In the genomic region with DNA sequence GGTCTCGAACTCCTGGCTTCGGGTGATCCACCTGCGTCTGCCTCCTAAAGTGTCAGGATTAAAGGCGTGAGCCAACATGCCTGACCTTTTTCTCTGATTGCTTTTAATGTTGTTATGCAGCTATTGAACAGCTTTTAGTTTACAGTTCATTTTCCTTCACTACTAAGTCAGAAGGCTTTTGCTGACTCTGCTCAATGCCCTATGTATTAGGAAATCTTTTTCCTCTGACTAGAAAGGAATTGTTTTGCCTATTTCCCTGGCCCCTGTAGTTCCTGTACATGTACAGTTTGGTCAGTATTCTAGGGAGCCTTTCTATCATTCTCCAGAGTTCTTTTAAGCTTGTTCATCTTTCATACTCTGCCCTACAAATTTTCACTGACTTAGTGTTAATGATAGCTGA, we compare ENCODE assay signal across 19 cellular contexts.
DNase-seq lines count a peak whose midpoint lies in the region; ATAC-seq and TF ChIP-seq lines count a peak whose summit lies in the region.
"Had no signal": no experiment of that assay in that cellular context is flagged by ENCODE, and none has a peak within 500 bp of the region (broad histone marks: within the 10 kb centered on the region; RNA-seq: fewer than 3 reads in every experiment).

No MANE protein-coding gene starts in this region.

- no peaks in the 10 kb centered on the region for H3K9me3 Mint-ChIP-seq in WTC11

- POLR2A ChIA-PET in WTC11 (lab: Charles Lee): no interaction called here

- H3K14ac ChIP-seq in trophoblast cell (ENCODE audit: low read length): no peak overlapping the region

- peak overlapping the region; percentile 76 for H2BK120ac ChIP-seq in trophoblast cell (ENCODE audit: insufficient read depth, low read length, poor library complexity)

- no peaks in the 10 kb centered on the region for H3K27me3 Mint-ChIP-seq in WTC11 (ENCODE audit: low read depth)

- no peaks in the 10 kb centered on the region for H3K79me2 ChIP-seq in trophoblast cell (ENCODE audit: control insufficient read depth, insufficient read depth, low read length, poor library complexity)

- H3K27ac ChIP-seq in C4-2B (peak overlapping the region; percentile 42; the same call in 1 of the 2 replicates), trophoblast cell (ENCODE audit: low read depth, low read length) (peak overlapping the region; percentile 17)
- H3K27ac ChIP-seq: BLaER1 had no signal

- no peak overlapping the region for H2BK5ac ChIP-seq in trophoblast cell (ENCODE audit: low read depth, low read length, poor library complexity)

- peak overlapping the region; percentile 65 for H3K18ac ChIP-seq in trophoblast cell (ENCODE audit: low read length)

- no peak overlapping the region for H3K4me3 Mint-ChIP-seq in WTC11
- H3K4me3 Mint-ChIP-seq: CD8-positive, alpha-beta T cell; HFFc6 had no signal

- H3K9ac ChIP-seq in trophoblast cell (ENCODE audit: low read length): no peak overlapping the region
- H3K9ac ChIP-seq: BLaER1 had no signal

- H3K4me3 ChIP-seq in fibroblast of pulmonary artery (replicated peaks; ENCODE audit: low read depth, low read length) (no peak overlapping the region), trophoblast cell (ENCODE audit: low read depth, low read length) (no peak overlapping the region)
- H3K4me3 ChIP-seq: BLaER1 had no signal

- H4K91ac ChIP-seq in trophoblast cell (ENCODE audit: low read depth, low read length): no peak overlapping the region

- peaks cover 14% of the 10 kb centered on the region for H3K79me1 ChIP-seq in trophoblast cell (ENCODE audit: low read length)

- peak overlapping the region; percentile 69 for H2AK5ac ChIP-seq in trophoblast cell (ENCODE audit: low read length)

- H4K8ac ChIP-seq in trophoblast cell (ENCODE audit: low read depth, low read length): no peak overlapping the region

- no peak overlapping the region for H3K23ac ChIP-seq in trophoblast cell (ENCODE audit: low read length)

- no peak for ATAC-seq in WTC11
- no peak for ATAC-seq in GM18502 (IDR thresholded peaks at IDR 0.05; ENCODE audit: poor library complexity, unreplicated experiment)
- ATAC-seq in GM19023 (IDR thresholded peaks at IDR 0.05; ENCODE audit: unreplicated experiment): no peak
- ATAC-seq: CD8-positive, alpha-beta T cell had no signal

- no peak overlapping the region for H4K12ac ChIP-seq in trophoblast cell (ENCODE audit: low read depth, low read length)

- no peak overlapping the region for H3K4me2 ChIP-seq in trophoblast cell (ENCODE audit: low read length)
- H3K4me2 ChIP-seq: BLaER1 had no signal

- TF ChIP-seq CTCF in C4-2B (conservative IDR thresholded peaks at IDR 0.05): no peak
- no peak for TF ChIP-seq CTCF in WTC11 (IDR thresholded peaks at IDR 0.05)
- TF ChIP-seq CTCF in fibroblast of pulmonary artery (IDR thresholded peaks at IDR 0.05; ENCODE audit: low read length, missing control alignments): no peak

- H3K27me3 ChIP-seq in trophoblast cell (ENCODE audit: insufficient read depth, low read length): no peaks in the 10 kb centered on the region
- H3K27me3 ChIP-seq: BLaER1 had no signal

- no peaks in the 10 kb centered on the region for H3K36me3 Mint-ChIP-seq in WTC11

- CTCF ChIA-PET in WTC11 (lab: Charles Lee): no interaction called here

- H3K27ac Mint-ChIP-seq in WTC11: peak overlapping the region; percentile 21
- H3K27ac Mint-ChIP-seq: CD8-positive, alpha-beta T cell; HFFc6 had no signal

- H3K4ac ChIP-seq in trophoblast cell (ENCODE audit: low read depth, low read length): no peak overlapping the region

- no peaks in the 10 kb centered on the region for H3K36me3 ChIP-seq in trophoblast cell (ENCODE audit: control insufficient read depth in 1 of 2, insufficient read depth in 2 of 2, low read length in 2 of 2)
- H3K36me3 ChIP-seq: BLaER1 had no signal

- H3K4me1 Mint-ChIP-seq in WTC11: peaks cover 35% of the 10 kb centered on the region

- H2BK12ac ChIP-seq in trophoblast cell (ENCODE audit: low read length): peak overlapping the region; percentile 91

- DNase-seq in WTC11 (ENCODE audit: low spot score) (no peak), fibroblast of pulmonary artery (ENCODE audit: low read depth) (peak; percentile 23), trophoblast cell (peak in 1 of 2 donors; percentile 21), amniotic stem cell (lab: John Stamatoyannopoulos, UW) (no peak)
- DNase-seq: Calu3; CD8-positive, alpha-beta T cell; DMS79; H7; HFFc6; Karpas-422; NCI-H146; NCI-H2081; NCI-H2171 treated with DMSO at 0.1 percent for 48 hours; NCI-H748 treated with DMSO at 0.1 percent for 48 hours; Right ventricle myocardium superior had no signal

- H3K9me3 ChIP-seq in trophoblast cell (ENCODE audit: insufficient read depth, low read depth, low read length): no peaks in the 10 kb centered on the region
- H3K9me3 ChIP-seq: BLaER1 had no signal

- no peak overlapping the region for H2AFZ ChIP-seq in trophoblast cell (ENCODE audit: insufficient read depth, low read length, poor library complexity)

- no CpG with 5 or more reads among the region's 4 CpGs for WGBS in trophoblast cell (ENCODE audit: extremely low coverage, insufficient coverage, insufficient read length)

- peaks cover 3 to 5% of the 10 kb centered on the region in 2 experiments for H3K4me1 ChIP-seq in trophoblast cell (ENCODE audit: control insufficient read depth in 1 of 2, insufficient read depth in 2 of 2, low read length in 2 of 2)
- H3K4me1 ChIP-seq: BLaER1 had no signal

TF ChIP-seq in WTC11, 78 proteins besides CTCF, POLR2A, EP300 and RAD21 (continues in another document):
- TF ChIP-seq E2F5 (CRISPR knock-in tag; IDR thresholded peaks at IDR 0.05): no peak
- TF ChIP-seq, protein P1, sequence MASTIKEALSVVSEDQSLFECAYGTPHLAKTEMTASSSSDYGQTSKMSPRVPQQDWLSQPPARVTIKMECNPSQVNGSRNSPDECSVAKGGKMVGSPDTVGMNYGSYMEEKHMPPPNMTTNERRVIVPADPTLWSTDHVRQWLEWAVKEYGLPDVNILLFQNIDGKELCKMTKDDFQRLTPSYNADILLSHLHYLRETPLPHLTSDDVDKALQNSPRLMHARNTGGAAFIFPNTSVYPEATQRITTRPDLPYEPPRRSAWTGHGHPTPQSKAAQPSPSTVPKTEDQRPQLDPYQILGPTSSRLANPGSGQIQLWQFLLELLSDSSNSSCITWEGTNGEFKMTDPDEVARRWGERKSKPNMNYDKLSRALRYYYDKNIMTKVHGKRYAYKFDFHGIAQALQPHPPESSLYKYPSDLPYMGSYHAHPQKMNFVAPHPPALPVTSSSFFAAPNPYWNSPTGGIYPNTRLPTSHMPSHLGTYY (CRISPR knock-in tag; IDR thresholded peaks at IDR 0.05): no peak
- no peak for TF ChIP-seq PRRX2 (CRISPR knock-in tag; IDR thresholded peaks at IDR 0.05)
- TF ChIP-seq ZSCAN18 (CRISPR knock-in tag; IDR thresholded peaks at IDR 0.05): no peak
- no peak for TF ChIP-seq FOXJ3 (CRISPR knock-in tag; IDR thresholded peaks at IDR 0.05; ENCODE audit: borderline replicate concordance)
- TF ChIP-seq, protein P2, sequence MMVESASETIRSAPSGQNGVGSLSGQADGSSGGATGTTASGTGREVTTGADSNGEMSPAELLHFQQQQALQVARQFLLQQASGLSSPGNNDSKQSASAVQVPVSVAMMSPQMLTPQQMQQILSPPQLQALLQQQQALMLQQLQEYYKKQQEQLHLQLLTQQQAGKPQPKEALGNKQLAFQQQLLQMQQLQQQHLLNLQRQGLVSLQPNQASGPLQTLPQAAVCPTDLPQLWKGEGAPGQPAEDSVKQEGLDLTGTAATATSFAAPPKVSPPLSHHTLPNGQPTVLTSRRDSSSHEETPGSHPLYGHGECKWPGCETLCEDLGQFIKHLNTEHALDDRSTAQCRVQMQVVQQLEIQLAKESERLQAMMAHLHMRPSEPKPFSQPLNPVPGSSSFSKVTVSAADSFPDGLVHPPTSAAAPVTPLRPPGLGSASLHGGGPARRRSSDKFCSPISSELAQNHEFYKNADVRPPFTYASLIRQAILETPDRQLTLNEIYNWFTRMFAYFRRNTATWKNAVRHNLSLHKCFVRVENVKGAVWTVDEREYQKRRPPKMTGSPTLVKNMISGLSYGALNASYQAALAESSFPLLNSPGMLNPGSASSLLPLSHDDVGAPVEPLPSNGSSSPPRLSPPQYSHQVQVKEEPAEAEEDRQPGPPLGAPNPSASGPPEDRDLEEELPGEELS (CRISPR knock-in tag; IDR thresholded peaks at IDR 0.05): no peak
- no peak for TF ChIP-seq ZNF232 (CRISPR knock-in tag; IDR thresholded peaks at IDR 0.05)
- TF ChIP-seq KAT7 (CRISPR knock-in tag; IDR thresholded peaks at IDR 0.05; ENCODE audit: borderline replicate concordance): no peak
- TF ChIP-seq FOXP1 (CRISPR knock-in tag; IDR thresholded peaks at IDR 0.05; ENCODE audit: borderline replicate concordance): no peak
- no peak for TF ChIP-seq CBFB (CRISPR knock-in tag; IDR thresholded peaks at IDR 0.05; ENCODE audit: low read depth)
- no peak for TF ChIP-seq NFATC4 (CRISPR knock-in tag; IDR thresholded peaks at IDR 0.05)
- TF ChIP-seq, protein P3, sequence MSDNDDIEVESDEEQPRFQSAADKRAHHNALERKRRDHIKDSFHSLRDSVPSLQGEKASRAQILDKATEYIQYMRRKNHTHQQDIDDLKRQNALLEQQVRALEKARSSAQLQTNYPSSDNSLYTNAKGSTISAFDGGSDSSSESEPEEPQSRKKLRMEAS (CRISPR knock-in tag; IDR thresholded peaks at IDR 0.05): no peak
- TF ChIP-seq HMGA2 (CRISPR knock-in tag; IDR thresholded peaks at IDR 0.05): no peak
- TF ChIP-seq GTF2I (CRISPR knock-in tag; conservative IDR thresholded peaks at IDR 0.05): no peak
- TF ChIP-seq CREM (CRISPR knock-in tag; IDR thresholded peaks at IDR 0.05): no peak
- no peak for TF ChIP-seq TEAD4 (CRISPR knock-in tag; IDR thresholded peaks at IDR 0.05)
- TF ChIP-seq ZBTB21 (CRISPR knock-in tag; IDR thresholded peaks at IDR 0.05; ENCODE audit: borderline replicate concordance): no peak
